Comparison of ENCODE assay signal across 9 cellular contexts in genomic region chr14:94346073-94346786, GRCh38. TPM values are rescaled to one million over a fixed set of nuclear protein-coding genes. Genes with fewer than 3 reads are reported as not detected.
A peak's percentile ranks its signal among the peaks of the same experiment; 100 is the strongest.
DNase-seq lines count a peak whose midpoint lies in the region; ATAC-seq and TF ChIP-seq lines count a peak whose summit lies in the region.
"Not testable (repeated sequence)": the region's sequence is repeated elsewhere in the genome, so short reads cannot be mapped to it uniquely, and the experiment has no call there.
"Had no signal": no experiment of that assay in that cellular context is flagged by ENCODE, and none has a peak within 500 bp of the region (broad histone marks: within the 10 kb centered on the region; RNA-seq: fewer than 3 reads in every experiment).

No MANE protein-coding gene starts in this region.

- peak; percentile 66 for ATAC-seq in GM19025 (IDR thresholded peaks at IDR 0.05; ENCODE audit: low read depth, unreplicated experiment)
- ATAC-seq in HG02759 (IDR thresholded peaks at IDR 0.05; ENCODE audit: unreplicated experiment) = peak; percentile 68

- not testable (repeated sequence) for H3K36me3 ChIP-seq in BLaER1

- TF ChIP-seq CTCF in foreskin fibroblast (IDR thresholded peaks at IDR 0.05; ENCODE audit: low read depth, low read length) = not testable (repeated sequence)

- H3K27ac ChIP-seq in BLaER1 = 0 out of 2 replicates have a peak overlapping the region, but pooled peaks have one; percentile 18

- peaks cover 30% of the 10 kb centered on the region for H3K4me1 ChIP-seq in BLaER1

- not testable (repeated sequence) for H3K36me3 Mint-ChIP-seq in IgD-negative memory B cell

- DNase-seq in T1000 (lab: John Stamatoyannopoulos, UW) = peak; percentile 21
- DNase-seq in activated effector memory CD4-positive, alpha-beta T cell treated with Interleukin-2 at 50 U/mL for 16 hours = peak; percentile 5
- peak; percentile 65 to 80 for DNase-seq in foreskin fibroblast
- peak; percentile 41 to 66 for DNase-seq in stimulated activated CD4-positive, alpha-beta T cell treated with anti-CD3 and anti-CD28 coated beads, Interleukin-4, amount 100 ng/mL, for 4 hours

- peak overlapping the region in 2 of 3 donors; percentile 65 to 96 for H3K27ac Mint-ChIP-seq in IgD-negative memory B cell

- not testable (repeated sequence) for H3K9ac ChIP-seq in BLaER1

- not testable (repeated sequence) for H3K9me3 Mint-ChIP-seq in IgD-negative memory B cell

- not testable (repeated sequence) for H3K4me3 ChIP-seq in BLaER1; foreskin fibroblast (ENCODE audit: low read depth in 1 of 2, low read length in 2 of 2)

- peaks cover 15 to 18% (median 16%) of the 10 kb centered on the region in 3 donors for H3K4me1 Mint-ChIP-seq in IgD-negative memory B cell

- not testable (repeated sequence) for H3K27me3 ChIP-seq in BLaER1

- H3K4me3 Mint-ChIP-seq in IgD-negative memory B cell = peak overlapping the region in 2 of 4 donors; percentile 46 to 65

- not testable (repeated sequence) for H3K27me3 Mint-ChIP-seq in IgD-negative memory B cell

- not testable (repeated sequence) for H3K9me3 ChIP-seq in BLaER1

- H4K20me1 ChIP-seq in BLaER1 = not testable (repeated sequence)

- H3K4me2 ChIP-seq in BLaER1 = peak overlapping the region; percentile 60

RNA-seq across cellular contexts. Expression of gene SERPINA2, which starts 20.3 kb away (rescaled TPM):
- polyA plus RNA-seq in IgD-negative memory B cell = not detected

RNA-seq across cellular contexts. Expression of gene SERPINA6, which starts 23.1 kb away (rescaled TPM):
- polyA plus RNA-seq in IgD-negative memory B cell = not detected

RNA-seq across cellular contexts. Expression of gene SERPINA1, which starts 42.2 kb away (rescaled TPM):
- polyA plus RNA-seq in IgD-negative memory B cell = 1.4 TPM

RNA-seq across cellular contexts. Expression of gene SERPINA10, which starts 53.2 kb away (rescaled TPM):
- polyA plus RNA-seq in IgD-negative memory B cell = not detected
- polyA plus RNA-seq: lung had no signal

Comparison
In these comparisons a context has a peak if more than half of its experiments do, and no peak if none do; other contexts are left out.
1. DNase-seq: peak in every context shown above with its lines; median percentile 72 in foreskin fibroblast; 54 in stimulated activated CD4-positive, alpha-beta T cell treated with anti-CD3 and anti-CD28 coated beads, Interleukin-4, amount 100 ng/mL, for 4 hours; 21 in T1000; 5 in activated effector memory CD4-positive, alpha-beta T cell treated with Interleukin-2 at 50 U/mL for 16 hours.